ENCODE assay signal across 8 cellular contexts in the genomic region with DNA sequence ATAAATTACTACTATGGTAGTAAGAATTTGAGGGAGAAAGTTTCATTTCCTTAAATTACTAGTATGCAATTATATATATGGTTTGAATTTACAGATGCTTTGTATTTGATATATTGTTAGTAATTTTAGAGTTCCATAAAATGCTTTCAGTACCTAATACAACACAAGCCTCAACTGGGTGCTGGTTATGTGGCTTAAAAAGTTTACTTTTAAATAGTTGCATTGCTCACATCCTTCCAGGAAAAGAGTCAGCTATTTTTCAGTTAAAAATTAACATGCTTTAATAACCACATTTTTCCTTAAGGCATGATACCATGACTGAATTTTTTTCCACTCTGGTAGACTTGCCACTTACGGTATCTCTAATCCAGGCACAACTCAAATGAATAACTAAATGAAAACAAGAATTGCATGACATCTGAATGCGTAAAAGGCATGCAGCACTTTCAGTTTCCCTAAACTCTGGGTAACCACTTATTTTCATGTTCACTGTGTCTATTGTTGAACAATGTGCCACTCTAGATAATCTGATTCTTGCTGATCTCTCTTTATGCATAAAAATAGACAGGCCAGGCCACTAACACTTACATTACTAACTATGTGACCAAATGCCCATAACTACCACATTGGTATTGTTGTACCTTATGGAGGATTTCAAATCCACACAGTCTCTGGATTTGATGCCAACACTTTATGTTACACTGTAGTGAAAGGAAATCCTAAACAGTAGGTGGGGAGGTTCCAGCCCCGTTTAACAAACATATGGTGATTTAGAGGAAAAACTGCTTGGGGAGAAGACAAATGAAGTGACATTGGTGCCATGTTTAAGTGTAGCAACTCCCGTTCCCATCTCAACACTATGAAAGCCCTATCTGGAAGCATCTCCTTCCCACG. TPM values are rescaled to one million over a fixed set of nuclear protein-coding genes. Genes with fewer than 3 reads are reported as not detected.
DNase-seq lines count a peak whose midpoint lies in the region; ATAC-seq, FAIRE-seq and TF ChIP-seq lines count a peak whose summit lies in the region.

No MANE protein-coding gene starts in this region.

- no peaks in the 10 kb centered on the region for H3K79me2 ChIP-seq in Karpas-422 (ENCODE audit: low read length)

- H3K9me3 ChIP-seq in Karpas-422 (ENCODE audit: low read length): no peaks in the 10 kb centered on the region
- H3K9me3 ChIP-seq in effector memory CD4-positive, alpha-beta T cell (ENCODE audit: control insufficient read depth, low read length): no peaks in the 10 kb centered on the region
- peaks cover 2% of the 10 kb centered on the region for H3K9me3 ChIP-seq in aorta (ENCODE audit: control insufficient read depth, low read length)

- TF ChIP-seq POLR2A in GM12892 (IDR thresholded peaks at IDR 0.05; ENCODE audit: low read depth, low read length): no peak

- WGBS in aorta, 2 donors: 46 to 55% methylated on average over 5 of the region's 5 CpGs

- H3K27ac ChIP-seq in Karpas-422 (ENCODE audit: low read length): no peak overlapping the region
- H3K27ac ChIP-seq in effector memory CD4-positive, alpha-beta T cell (ENCODE audit: insufficient read depth, low read length, poor library complexity, severe bottlenecking): no peak overlapping the region
- H3K27ac ChIP-seq in aorta (ENCODE audit: low read depth in 1 of 2, low read length in 2 of 2): no peak overlapping the region

- H2AFZ ChIP-seq in Karpas-422 (ENCODE audit: low read length): peak overlapping the region; percentile 70

- no peaks in the 10 kb centered on the region for H4K20me1 ChIP-seq in Karpas-422 (ENCODE audit: insufficient read depth, low read depth, low read length)

- peak overlapping the region; percentile 62 for H3K4me2 ChIP-seq in Karpas-422 (ENCODE audit: low read depth, low read length, poor library complexity, severe bottlenecking)

- DNase-seq in GM12892 (ENCODE audit: insufficient read length) (no peak), Karpas-422 (no peak), foreskin melanocyte (peak; percentile 93), A172 (ENCODE audit: low spot score) (no peak), cerebellar cortex (ENCODE audit: low spot score) (no peak), aorta (no peak)
- no peak for DNase-seq in effector memory CD4-positive, alpha-beta T cell

- H3K4me3 ChIP-seq in Karpas-422 (ENCODE audit: low read length): peak overlapping the region; percentile 40
- H3K4me3 ChIP-seq in effector memory CD4-positive, alpha-beta T cell (ENCODE audit: insufficient read depth, low read depth, low read length, poor library complexity, severe bottlenecking): no peak overlapping the region
- H3K4me3 ChIP-seq in aorta (ENCODE audit: low read length in 2 of 2): no peak overlapping the region

- peak; percentile 71 for FAIRE-seq in GM12892 (lab: Jason Lieb, UNC)

- peak overlapping the region; percentile 30 for H3K9ac ChIP-seq in Karpas-422 (ENCODE audit: low read length)

- H3K4me1 ChIP-seq in Karpas-422 (ENCODE audit: low read length) (peaks cover 13% of the 10 kb centered on the region), aorta (ENCODE audit: control insufficient read depth in 1 of 2, insufficient read depth in 2 of 2, low read length in 2 of 2) (no peaks in the 10 kb centered on the region)
- H3K4me1 ChIP-seq in effector memory CD4-positive, alpha-beta T cell (ENCODE audit: control insufficient read depth, insufficient read depth, low read length, poor library complexity, severe bottlenecking): no peaks in the 10 kb centered on the region

- intact Hi-C loops in aorta (cut with DNase I): no loop called here

- no peaks in the 10 kb centered on the region for H3K9me2 ChIP-seq in Karpas-422 (replicated peaks; ENCODE audit: insufficient read depth, low read length)

- ATAC-seq in GM21526 (IDR thresholded peaks at IDR 0.05; ENCODE audit: low FRiP score, unreplicated experiment) (peak; percentile 93), aorta (ENCODE audit: low FRiP score) (no peak)

- no peaks in the 10 kb centered on the region for H3K27me3 ChIP-seq in Karpas-422 (ENCODE audit: low read length)
- H3K27me3 ChIP-seq in effector memory CD4-positive, alpha-beta T cell (replicated peaks; ENCODE audit: control insufficient read depth, insufficient read depth, low read length, poor library complexity, severe bottlenecking): no peaks in the 10 kb centered on the region
- no peaks in the 10 kb centered on the region for H3K27me3 ChIP-seq in aorta (ENCODE audit: control insufficient read depth in 1 of 2, insufficient read depth in 2 of 2, low read length in 1 of 2)

- H3K36me3 ChIP-seq in Karpas-422 (ENCODE audit: insufficient read depth, low read length) (no peaks in the 10 kb centered on the region), aorta (ENCODE audit: control insufficient read depth in 1 of 2, insufficient read depth in 2 of 2, low read length in 1 of 2) (no peaks in the 10 kb centered on the region)
- no peaks in the 10 kb centered on the region for H3K36me3 ChIP-seq in effector memory CD4-positive, alpha-beta T cell (ENCODE audit: control insufficient read depth, insufficient read depth, low read length)

RNA-seq across cellular contexts. Expression of gene SLC35F5, which starts 35.5 kb away (rescaled TPM):
- polyA plus RNA-seq in GM12892 (2012; ENCODE audit: missing spikeins): 21.8 TPM
- 66.0 and 160 TPM in 2 replicates for total RNA-seq in Karpas-422 (2014; rRNA removed; shearing (Covaris generic); ENCODE audit: low replicate concordance)
- 82.8 and 90.9 TPM in 2 replicates for total RNA-seq in A172 (2014; rRNA removed; shearing (Covaris generic))
- total RNA-seq in aorta: 10 to 100 TPM; 73.5 to 82.4 TPM
- polyA plus RNA-seq in aorta: 10 to 100 TPM; 17.4 to 22.6 TPM
